In the genomic region with DNA sequence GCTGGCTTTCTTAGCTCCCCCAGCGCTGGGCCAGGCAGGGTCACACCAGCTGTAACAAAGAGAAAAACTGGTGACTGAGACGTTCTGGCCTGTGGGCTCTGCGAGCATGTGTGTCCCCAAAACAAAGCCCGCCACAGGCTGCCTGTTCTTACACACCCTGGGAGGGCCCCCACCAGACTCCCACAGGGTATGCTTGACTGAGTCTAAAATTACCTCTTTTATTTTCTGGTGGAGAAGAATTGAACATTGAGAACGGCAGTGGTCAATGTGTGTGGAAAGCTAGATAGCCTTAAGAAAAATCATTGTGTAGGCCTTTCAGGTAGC, we compare ENCODE assay signal across 1 cellular context.
TF ChIP-seq lines count a peak whose summit lies in the region.

No MANE protein-coding gene starts in this region.

TF ChIP-seq in K562, 482 proteins besides CTCF, POLR2A, EP300 and RAD21 (continued from another document):
- TF ChIP-seq, protein P1, sequence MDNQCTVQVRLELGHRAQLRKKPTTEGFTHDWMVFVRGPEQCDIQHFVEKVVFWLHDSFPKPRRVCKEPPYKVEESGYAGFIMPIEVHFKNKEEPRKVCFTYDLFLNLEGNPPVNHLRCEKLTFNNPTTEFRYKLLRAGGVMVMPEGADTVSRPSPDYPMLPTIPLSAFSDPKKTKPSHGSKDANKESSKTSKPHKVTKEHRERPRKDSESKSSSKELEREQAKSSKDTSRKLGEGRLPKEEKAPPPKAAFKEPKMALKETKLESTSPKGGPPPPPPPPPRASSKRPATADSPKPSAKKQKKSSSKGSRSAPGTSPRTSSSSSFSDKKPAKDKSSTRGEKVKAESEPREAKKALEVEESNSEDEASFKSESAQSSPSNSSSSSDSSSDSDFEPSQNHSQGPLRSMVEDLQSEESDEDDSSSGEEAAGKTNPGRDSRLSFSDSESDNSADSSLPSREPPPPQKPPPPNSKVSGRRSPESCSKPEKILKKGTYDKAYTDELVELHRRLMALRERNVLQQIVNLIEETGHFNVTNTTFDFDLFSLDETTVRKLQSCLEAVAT (IDR thresholded peaks at IDR 0.05): 0 out of 4 replicates have a peak, but pooled peaks of 1 of the 2 experiments have one; percentile 35
- TF ChIP-seq, protein P2, sequence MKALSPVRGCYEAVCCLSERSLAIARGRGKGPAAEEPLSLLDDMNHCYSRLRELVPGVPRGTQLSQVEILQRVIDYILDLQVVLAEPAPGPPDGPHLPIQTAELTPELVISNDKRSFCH (CRISPR knock-in tag; IDR thresholded peaks at IDR 0.05): no peak
- TF ChIP-seq, protein P2 (tag; IDR thresholded peaks at IDR 0.05): 0 out of 2 replicates have a peak, but pooled peaks have one; percentile 49
- TF ChIP-seq MYC (IDR thresholded peaks at IDR 0.05; ENCODE audit: low read depth, low read length) (no peak), MYC (CRISPR knock-in tag; IDR thresholded peaks at IDR 0.05; ENCODE audit: borderline replicate concordance, low read depth) (peak; percentile 17; the same call in 1 of the 2 replicates), ZBTB1 (CRISPR knock-in tag; IDR thresholded peaks at IDR 0.05; ENCODE audit: borderline replicate concordance, low read depth) (no peak), POLR2B (IDR thresholded peaks at IDR 0.05; ENCODE audit: low read depth, partially characterized antibody) (peak; percentile 3), NR2C2 (CRISPR knock-in tag; IDR thresholded peaks at IDR 0.05) (no peak), NR2C2 (tag; IDR thresholded peaks at IDR 0.05) (peak; percentile 8; the same call in 1 of the 2 replicates), ZNF311 (CRISPR knock-in tag; IDR thresholded peaks at IDR 0.05) (0 out of 2 replicates have a peak, but pooled peaks have one; percentile 1), ZNF583 (CRISPR knock-in tag; IDR thresholded peaks at IDR 0.05) (no peak), JUN (IDR thresholded peaks at IDR 0.05; ENCODE audit: borderline replicate concordance, low read depth, low read length) (no peak), JUN (CRISPR knock-in tag; IDR thresholded peaks at IDR 0.05; ENCODE audit: borderline replicate concordance) (0 out of 2 replicates have a peak, but pooled peaks have one; percentile 6), SRSF9 (IDR thresholded peaks at IDR 0.05; ENCODE audit: borderline replicate concordance, low read depth, low read length) (no peak), MAZ (CRISPR knock-in tag; conservative IDR thresholded peaks at IDR 0.05 in 1 of 2, IDR thresholded peaks at IDR 0.05 in 1 of 2) (0 out of 4 replicates have a peak, but pooled peaks of 1 of the 2 experiments have one; percentile 13), GABPA (tag; conservative IDR thresholded peaks at IDR 0.05; ENCODE audit: low read depth) (no peak), SMAD1 (IDR thresholded peaks at IDR 0.05; ENCODE audit: low read depth, low read length, partially characterized antibody) (peak; percentile 17), ETV6 (IDR thresholded peaks at IDR 0.05; ENCODE audit: borderline replicate concordance in 1 of 2, low read depth in 2 of 2, low read length in 1 of 2) (peak in 1 of 2 experiments; percentile 37; a peak in 1 of 4 replicates), ETV6 (CRISPR knock-in tag; IDR thresholded peaks at IDR 0.05; ENCODE audit: borderline replicate concordance) (no peak)
- TF ChIP-seq, protein P3, sequence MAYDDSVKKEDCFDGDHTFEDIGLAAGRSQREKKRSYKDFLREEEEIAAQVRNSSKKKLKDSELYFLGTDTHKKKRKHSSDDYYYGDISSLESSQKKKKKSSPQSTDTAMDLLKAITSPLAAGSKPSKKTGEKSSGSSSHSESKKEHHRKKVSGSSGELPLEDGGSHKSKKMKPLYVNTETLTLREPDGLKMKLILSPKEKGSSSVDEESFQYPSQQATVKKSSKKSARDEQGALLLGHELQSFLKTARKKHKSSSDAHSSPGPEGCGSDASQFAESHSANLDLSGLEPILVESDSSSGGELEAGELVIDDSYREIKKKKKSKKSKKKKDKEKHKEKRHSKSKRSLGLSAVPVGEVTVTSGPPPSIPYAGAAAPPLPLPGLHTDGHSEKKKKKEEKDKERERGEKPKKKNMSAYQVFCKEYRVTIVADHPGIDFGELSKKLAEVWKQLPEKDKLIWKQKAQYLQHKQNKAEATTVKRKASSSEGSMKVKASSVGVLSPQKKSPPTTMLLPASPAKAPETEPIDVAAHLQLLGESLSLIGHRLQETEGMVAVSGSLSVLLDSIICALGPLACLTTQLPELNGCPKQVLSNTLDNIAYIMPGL (CRISPR knock-in tag; IDR thresholded peaks at IDR 0.05): 0 out of 2 replicates have a peak, but pooled peaks have one; percentile 4
